ENCODE assay signal across 1 cellular context in the genomic region with DNA sequence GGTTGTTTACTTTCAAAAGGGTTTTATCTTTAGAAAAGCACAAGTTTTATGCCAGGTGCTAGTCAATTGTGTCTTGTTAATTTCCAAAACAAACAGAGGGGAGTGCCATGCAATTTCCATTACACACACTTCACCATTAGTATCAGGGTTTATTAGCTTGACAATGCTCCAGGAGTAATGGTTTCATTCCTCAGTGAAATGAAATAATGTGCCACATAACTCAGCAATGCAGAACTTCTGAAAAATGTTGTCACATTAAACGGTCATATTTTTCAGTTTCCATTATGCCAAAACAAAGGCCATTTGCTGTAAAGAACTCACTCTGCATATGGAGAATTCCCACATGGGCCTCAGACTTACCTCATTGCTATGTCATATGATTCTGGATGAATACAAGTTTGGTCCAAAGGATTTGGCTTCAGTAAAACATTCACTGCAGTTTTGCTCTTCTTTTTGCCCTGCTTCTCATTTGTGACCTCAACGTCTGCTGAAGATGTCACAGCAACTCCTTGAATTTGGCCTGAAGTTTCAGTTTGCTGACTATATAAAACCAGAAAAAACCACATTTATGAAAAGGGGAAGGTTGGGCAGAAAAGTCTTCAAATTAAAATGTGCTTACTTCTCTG.
TF ChIP-seq lines count a peak whose summit lies in the region.

No MANE protein-coding gene starts in this region.

TF ChIP-seq in HEK293, 187 proteins besides CTCF, POLR2A, EP300 and RAD21 (continued from another document):
- TF ChIP-seq TSHZ1 (tag by site-specific recombination; IDR thresholded peaks at IDR 0.05; ENCODE audit: borderline replicate concordance) (no peak), PBX3 (CRISPR knock-in tag; IDR thresholded peaks at IDR 0.05) (no peak), OSR2 (tag by site-specific recombination; IDR thresholded peaks at IDR 0.05) (peak; percentile 70; the same call in 1 of the 2 replicates), ZNF433 (tag by site-specific recombination; IDR thresholded peaks at IDR 0.05; ENCODE audit: low read depth) (no peak), ZSCAN5A (tag by site-specific recombination; IDR thresholded peaks at IDR 0.05) (no peak), ZNF660 (tag by site-specific recombination; IDR thresholded peaks at IDR 0.05) (no peak), GFI1B (tag by site-specific recombination; IDR thresholded peaks at IDR 0.05) (no peak), ZNF155 (tag by site-specific recombination; IDR thresholded peaks at IDR 0.05) (no peak), ZNF549 (tag by site-specific recombination; IDR thresholded peaks at IDR 0.05) (no peak), ZNF558 (tag by site-specific recombination; IDR thresholded peaks at IDR 0.05) (no peak), ZBTB21 (tag by site-specific recombination; IDR thresholded peaks at IDR 0.05) (no peak), ZNF146 (tag by site-specific recombination; IDR thresholded peaks at IDR 0.05) (no peak), ZNF221 (tag by site-specific recombination; IDR thresholded peaks at IDR 0.05; ENCODE audit: borderline replicate concordance) (no peak), KLF16 (tag by site-specific recombination; IDR thresholded peaks at IDR 0.05) (no peak), ELK4 (IDR thresholded peaks at IDR 0.05; ENCODE audit: borderline replicate concordance, low read depth, low read length) (no peak), ZNF366 (tag by site-specific recombination; conservative IDR thresholded peaks at IDR 0.05) (no peak), ZNF600 (tag by site-specific recombination; IDR thresholded peaks at IDR 0.05) (no peak), ZNF510 (tag by site-specific recombination; IDR thresholded peaks at IDR 0.05; ENCODE audit: insufficient replicate concordance) (no peak), ZNF560 (tag by site-specific recombination; IDR thresholded peaks at IDR 0.05; ENCODE audit: borderline replicate concordance) (no peak), ZNF747 (tag by site-specific recombination; IDR thresholded peaks at IDR 0.05) (no peak)
- TF ChIP-seq, protein P1, sequence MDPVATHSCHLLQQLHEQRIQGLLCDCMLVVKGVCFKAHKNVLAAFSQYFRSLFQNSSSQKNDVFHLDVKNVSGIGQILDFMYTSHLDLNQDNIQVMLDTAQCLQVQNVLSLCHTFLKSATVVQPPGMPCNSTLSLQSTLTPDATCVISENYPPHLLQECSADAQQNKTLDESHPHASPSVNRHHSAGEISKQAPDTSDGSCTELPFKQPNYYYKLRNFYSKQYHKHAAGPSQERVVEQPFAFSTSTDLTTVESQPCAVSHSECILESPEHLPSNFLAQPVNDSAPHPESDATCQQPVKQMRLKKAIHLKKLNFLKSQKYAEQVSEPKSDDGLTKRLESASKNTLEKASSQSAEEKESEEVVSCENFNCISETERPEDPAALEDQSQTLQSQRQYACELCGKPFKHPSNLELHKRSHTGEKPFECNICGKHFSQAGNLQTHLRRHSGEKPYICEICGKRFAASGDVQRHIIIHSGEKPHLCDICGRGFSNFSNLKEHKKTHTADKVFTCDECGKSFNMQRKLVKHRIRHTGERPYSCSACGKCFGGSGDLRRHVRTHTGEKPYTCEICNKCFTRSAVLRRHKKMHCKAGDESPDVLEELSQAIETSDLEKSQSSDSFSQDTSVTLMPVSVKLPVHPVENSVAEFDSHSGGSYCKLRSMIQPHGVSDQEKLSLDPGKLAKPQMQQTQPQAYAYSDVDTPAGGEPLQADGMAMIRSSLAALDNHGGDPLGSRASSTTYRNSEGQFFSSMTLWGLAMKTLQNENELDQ (tag by site-specific recombination; IDR thresholded peaks at IDR 0.05; ENCODE audit: low read depth), result no peak
